Comparison of ENCODE assay signal across 22 cellular contexts in the genomic region with DNA sequence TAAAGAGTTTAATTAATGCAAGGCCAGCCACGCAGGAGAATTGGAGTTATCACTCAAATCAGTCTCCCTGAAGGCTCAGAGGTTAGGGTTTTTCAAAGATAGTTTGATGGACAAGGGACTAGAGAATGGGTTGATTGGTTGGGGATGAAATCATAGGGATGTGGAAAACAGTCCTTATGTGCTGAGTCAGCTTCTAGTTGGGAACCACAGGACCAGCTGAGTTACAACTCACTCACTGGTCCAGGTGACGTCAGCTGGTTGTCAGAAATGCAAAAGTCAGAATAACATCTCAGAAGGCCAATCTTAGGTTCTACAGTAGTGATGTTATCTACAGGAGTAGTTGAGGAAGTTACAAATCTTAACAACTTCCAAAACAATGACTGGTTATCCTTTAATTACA. TPM values are rescaled to one million over a fixed set of nuclear protein-coding genes. Genes with fewer than 3 reads are reported as not detected.
A peak's percentile ranks its signal among the peaks of the same experiment; 100 is the strongest.
DNase-seq lines count a peak whose midpoint lies in the region; ATAC-seq lines count a peak whose summit lies in the region.
"Had no signal": no experiment of that assay in that cellular context is flagged by ENCODE, and none has a peak within 500 bp of the region (broad histone marks: within the 10 kb centered on the region; RNA-seq: fewer than 3 reads in every experiment).

No MANE protein-coding gene starts in this region.

- in situ Hi-C loops in GM23248 (cut with MboI) = no loop called here

- ATAC-seq in HG03175 (IDR thresholded peaks at IDR 0.05; ENCODE audit: unreplicated experiment) (no peak), HG02759 (IDR thresholded peaks at IDR 0.05; ENCODE audit: unreplicated experiment) (no peak)
- ATAC-seq: GM23338, Right ventricle myocardium inferior had no signal

- no peaks in the 10 kb centered on the region for H3K27me3 ChIP-seq in GM23248 (replicated peaks; ENCODE audit: insufficient read depth)
- H3K27me3 ChIP-seq: SJSA1 had no signal

- no peak overlapping the region for H3K9ac ChIP-seq in GM23248

- peaks cover 18% of the 10 kb centered on the region for H3F3A ChIP-seq in GM23248 (ENCODE audit: insufficient read depth)

- H3K4me1 ChIP-seq in GM23248 (ENCODE audit: insufficient read depth) = peaks cover 24% of the 10 kb centered on the region
- H3K4me1 ChIP-seq: SJSA1 had no signal

- no peaks in the 10 kb centered on the region for H3K9me3 ChIP-seq in GM23248 (ENCODE audit: low read depth)
- H3K9me3 ChIP-seq: SJSA1 had no signal

- H2AFZ ChIP-seq in GM23248 = no peak overlapping the region
- H2AFZ ChIP-seq: GM23338 had no signal

- H3K27ac ChIP-seq in GM23248 = no peak overlapping the region
- H3K27ac ChIP-seq: SJSA1 had no signal

- H3K36me3 ChIP-seq in GM23248 (ENCODE audit: low read depth) = peaks cover 16% of the 10 kb centered on the region

- no peak overlapping the region for H3K4me3 ChIP-seq in GM23248
- H3K4me3 ChIP-seq: GM23338, SJSA1 had no signal

- 88 to 92% methylated on average over 2 of the region's 2 CpGs for WGBS in GM23248 (ENCODE audit: low coverage in 1 of 2, low lambda C conversion rate in 2 of 2, missing lambda C conversion rate in 2 of 2), 2 experiments

- H3K9me2 ChIP-seq in GM23248 (ENCODE audit: insufficient read depth) = no peaks in the 10 kb centered on the region

- no peaks in the 10 kb centered on the region for H4K20me1 ChIP-seq in GM23248 (ENCODE audit: insufficient read depth)

- no peaks in the 10 kb centered on the region for H3K79me2 ChIP-seq in GM23248 (ENCODE audit: insufficient read depth)

- DNase-seq in GM23248 (peak; percentile 49), RKO (ENCODE audit: low spot score) (peak; percentile 33), dermis blood vessel endothelial cell (peak; percentile 2), kidney tubule cell (ENCODE audit: low spot score) (peak; percentile 26), C1 segment of cervical spinal cord (lab: John Stamatoyannopoulos, UW) (no peak)
- no peak for DNase-seq in central memory CD4-positive, alpha-beta T cell
- DNase-seq: CD4-positive, alpha-beta T cell; COR-L47; DMS79 treated with DMSO at 0.1 percent for 48 hours; MV-4-11; NCI-H1105 treated with DMSO at 0.1 percent for 48 hours; NCI-H1694; NCI-H2081; NCI-H2171 treated with DMSO at 0.1 percent for 48 hours; NCI-H446; NCI-H526; OCI-M1 had no signal

- no peak overlapping the region for H3K4me2 ChIP-seq in GM23248 (ENCODE audit: unreplicated experiment)
- H3K4me2 ChIP-seq: GM23338 had no signal

RNA-seq across cellular contexts. Expression of gene CPD, which starts 47.6 kb away (rescaled TPM):
- 82.5 and 121 TPM in 2 replicates for total RNA-seq in GM23248 (2014; rRNA removed; shearing (Covaris generic))
- polyA plus RNA-seq in GM23248 (2016; fragmentation: Nextera tagmentation; extraction: Ambion mirVana) = 24.6 and 28.0 TPM in 2 replicates
- 258 and 324 TPM in 2 replicates for total RNA-seq in dermis blood vessel endothelial cell

RNA-seq across cellular contexts. Expression of gene GOSR1, which starts 50.9 kb away (rescaled TPM):
- 16.9 and 20.2 TPM in 2 replicates for total RNA-seq in GM23248 (2014; rRNA removed; shearing (Covaris generic))
- polyA plus RNA-seq in GM23248 (2016; fragmentation: Nextera tagmentation; extraction: Ambion mirVana) = 44.2 and 44.8 TPM in 2 replicates
- 42.1 and 45.4 TPM in 2 replicates for total RNA-seq in dermis blood vessel endothelial cell

Comparison
In these comparisons a context has a peak if more than half of its experiments do, and no peak if none do; other contexts are left out.
1. DNase-seq: peak in GM23248 (single experiment), RKO (single experiment), dermis blood vessel endothelial cell (single experiment) and kidney tubule cell (single experiment); none in C1 segment of cervical spinal cord (0 of 14) and central memory CD4-positive, alpha-beta T cell (single experiment).